Comparison of ENCODE assay signal across 25 cellular contexts in the genomic region with DNA sequence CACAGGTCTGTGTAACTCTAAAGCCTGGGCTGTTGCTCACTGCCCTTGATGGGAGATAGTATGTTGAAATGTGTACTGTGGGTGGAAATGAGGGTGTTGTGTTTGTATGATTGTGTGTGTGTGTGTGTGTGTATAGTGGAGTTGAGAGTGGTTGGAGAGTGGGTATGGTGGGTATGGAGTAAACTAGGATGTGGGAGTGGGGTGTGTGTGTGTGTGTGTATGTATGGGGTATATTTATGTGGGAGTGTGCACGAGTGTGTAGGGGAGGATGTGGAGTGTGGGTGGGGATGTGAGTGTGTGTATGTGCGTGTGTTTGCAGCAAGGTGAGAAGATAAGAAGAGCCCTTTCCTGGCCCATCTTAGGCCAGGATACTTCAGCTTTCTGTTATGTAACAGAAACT. TPM values are rescaled to one million over a fixed set of nuclear protein-coding genes. Genes with fewer than 3 reads are reported as not detected.
A peak's percentile ranks its signal among the peaks of the same experiment; 100 is the strongest.
DNase-seq lines count a peak whose midpoint lies in the region; ATAC-seq, FAIRE-seq and TF ChIP-seq lines count a peak whose summit lies in the region.
"Had no signal": no experiment of that assay in that cellular context is flagged by ENCODE, and none has a peak within 500 bp of the region (broad histone marks: within the 10 kb centered on the region; RNA-seq: fewer than 3 reads in every experiment).

No MANE protein-coding gene starts in this region.

- no peak for TF ChIP-seq POLR2A in H1 (IDR thresholded peaks at IDR 0.05; ENCODE audit: control extremely low read depth in 1 of 2, low read depth in 2 of 2, low read length in 2 of 2)

- H2AFZ ChIP-seq in H1 (ENCODE audit: low read length), result no peak overlapping the region
- H2AFZ ChIP-seq: GM23248 had no signal

- H3K4me2 ChIP-seq in H1 (ENCODE audit: insufficient read depth in 1 of 2, low read depth in 2 of 2, low read length in 2 of 2) (no peak overlapping the region), mesendoderm (ENCODE audit: low read length) (no peak overlapping the region)

- H3K9ac ChIP-seq in H1 (replicated peaks in 1 of 4; ENCODE audit: extremely low read depth in 1 of 4, low read depth in 3 of 4, low read length in 3 of 4) (no peak overlapping the region), mesendoderm (ENCODE audit: low read length) (peak overlapping the region; percentile 19)
- H3K9ac ChIP-seq: GM23248 had no signal

- H3K18ac ChIP-seq in H1 (ENCODE audit: extremely low read depth, low read length) (no peak overlapping the region), mesendoderm (ENCODE audit: low read length) (no peak overlapping the region)

- H4K5ac ChIP-seq in H1 (ENCODE audit: insufficient read length, low read depth, low read length) (no peak overlapping the region), mesendoderm (ENCODE audit: low read length) (no peak overlapping the region)

- TF ChIP-seq RAD21 in H1 (IDR thresholded peaks at IDR 0.05 in 1 of 2, conservative IDR thresholded peaks at IDR 0.05 in 1 of 2; ENCODE audit: low read depth in 2 of 2, low read length in 2 of 2), result no peak

- no peaks in the 10 kb centered on the region for H3K9me3 Mint-ChIP-seq in stimulated activated naive B cell treated with anti-CD40 and anti-IgM and Interleukin-4, amounts not matched to agents 10 μg/mL and 1 μg/mL and 100 μg/mL, for 72 hours
- H3K9me3 Mint-ChIP-seq in CD4-positive, alpha-beta T cell, result no peaks in the 10 kb centered on the region
- H3K9me3 Mint-ChIP-seq: CD14-positive monocyte; CD4-positive, alpha-beta memory T cell; H9 had no signal

- no peak for TF ChIP-seq EP300 in H1 (IDR thresholded peaks at IDR 0.05; ENCODE audit: borderline replicate concordance in 1 of 2, low read depth in 2 of 2, low read length in 2 of 2)

- no peaks in the 10 kb centered on the region for H3K79me1 ChIP-seq in H1 (ENCODE audit: low read depth, low read length)
- no peaks in the 10 kb centered on the region for H3K79me1 ChIP-seq in mesendoderm (ENCODE audit: low read length)

- no peaks in the 10 kb centered on the region for H3K4me1 ChIP-seq in HEK293 (ENCODE audit: control insufficient read depth, insufficient read depth, low read length)
- peaks cover 0 to 5% (median 0%) of the 10 kb centered on the region in 4 experiments; a peak in 1 of 7 replicates for H3K4me1 ChIP-seq in H1 (replicated peaks in 1 of 4; ENCODE audit: control insufficient read depth in 3 of 4, insufficient read depth in 4 of 4, low read length in 3 of 4)
- peaks cover 3% of the 10 kb centered on the region for H3K4me1 ChIP-seq in mesendoderm (ENCODE audit: control insufficient read depth, low read depth, low read length)

- ATAC-seq in stimulated activated naive B cell treated with anti-CD40 and anti-IgM and Interleukin-4, amounts not matched to agents 10 μg/mL and 1 μg/mL and 100 μg/mL, for 72 hours (replicated peaks), result no peak
- ATAC-seq in GM18867 (IDR thresholded peaks at IDR 0.05; ENCODE audit: unreplicated experiment), result no peak
- ATAC-seq in CD4-positive, alpha-beta T cell (ENCODE audit: poor library complexity), result no peak
- ATAC-seq: HCT116 had no signal

- no peaks in the 10 kb centered on the region for H3K9me3 ChIP-seq in HEK293 (ENCODE audit: control insufficient read depth, insufficient read depth, low read depth, low read length)
- H3K9me3 ChIP-seq in H1 (ENCODE audit: insufficient read depth in 2 of 2, low read depth in 1 of 2, low read length in 1 of 2), result no peaks in the 10 kb centered on the region
- no peaks in the 10 kb centered on the region for H3K9me3 ChIP-seq in CD4-positive, alpha-beta T cell (ENCODE audit: control insufficient read depth, low read length)

- intact Hi-C loops in CD4-positive, alpha-beta T cell (cut with DNase I, micrococcal nuclease), result no loop called here

- H4K20me1 ChIP-seq in H1 (replicated peaks in 1 of 2; ENCODE audit: control insufficient read depth in 1 of 2, insufficient read depth in 2 of 2, low read length in 2 of 2), result peaks cover 0 to 2% of the 10 kb centered on the region in 2 experiments

- no peaks in the 10 kb centered on the region for H3K79me2 ChIP-seq in H1 (ENCODE audit: control insufficient read depth in 1 of 2, insufficient read depth in 2 of 2, low read length in 2 of 2)
- no peaks in the 10 kb centered on the region for H3K79me2 ChIP-seq in mesendoderm (ENCODE audit: control insufficient read depth, insufficient read depth, low read length)

- H3K4me3 Mint-ChIP-seq in stimulated activated naive B cell treated with anti-CD40 and anti-IgM and Interleukin-4, amounts not matched to agents 10 μg/mL and 1 μg/mL and 100 μg/mL, for 72 hours, result no peak overlapping the region
- H3K4me3 Mint-ChIP-seq in CD4-positive, alpha-beta T cell, result no peak overlapping the region
- H3K4me3 Mint-ChIP-seq: CD14-positive monocyte; CD4-positive, alpha-beta memory T cell; H9; HFFc6 had no signal

- H2BK120ac ChIP-seq in H1 (replicated peaks; ENCODE audit: low read depth, low read length) (no peak overlapping the region), mesendoderm (ENCODE audit: low read depth, low read length) (no peak overlapping the region)

- no peak for FAIRE-seq in H1 (lab: Jason Lieb, UNC)
- FAIRE-seq: GM12891, GM18507 had no signal

- no peak overlapping the region for H4K91ac ChIP-seq in H1 (replicated peaks; ENCODE audit: insufficient read length, low read length)

- H3K36me3 ChIP-seq in HEK293 (ENCODE audit: control insufficient read depth in 2 of 2, insufficient read depth in 1 of 2, low read length in 2 of 2) (no peaks in the 10 kb centered on the region), H1 (ENCODE audit: control insufficient read depth in 2 of 4, insufficient read depth in 4 of 4, low read length in 3 of 4) (no peaks in the 10 kb centered on the region), mesendoderm (ENCODE audit: control insufficient read depth, insufficient read depth, low read length) (no peaks in the 10 kb centered on the region)

- H4K8ac ChIP-seq in H1 (ENCODE audit: extremely low read depth, insufficient read depth, low read length) (no peak overlapping the region), mesendoderm (ENCODE audit: low read depth, low read length) (no peak overlapping the region)

- H3K27ac ChIP-seq in HEK293 (ENCODE audit: extremely low read depth, low read depth, low read length), result no peak overlapping the region
- no peak overlapping the region for H3K27ac ChIP-seq in H1 (ENCODE audit: low read depth, low read length)
- no peak overlapping the region for H3K27ac ChIP-seq in mesendoderm (ENCODE audit: low read depth, low read length)
- H3K27ac ChIP-seq in CD4-positive, alpha-beta T cell (ENCODE audit: low read depth, low read length), result no peak overlapping the region
- H3K27ac ChIP-seq: GM23248 had no signal

- peaks cover 4% of the 10 kb centered on the region; the same call in 1 of the 2 replicates for H3K23me2 ChIP-seq in H1 (ENCODE audit: low read depth, low read length)

- peak overlapping the region; percentile 20 for H3K14ac ChIP-seq in H1 (ENCODE audit: insufficient read length)

- no peak overlapping the region for H2BK12ac ChIP-seq in H1 (ENCODE audit: low read depth, low read length)

- H2BK20ac ChIP-seq in H1 (ENCODE audit: low read length), result no peak overlapping the region

- H3K56ac ChIP-seq in H1 (replicated peaks; ENCODE audit: insufficient read length, low read depth, low read length), result peak overlapping the region; percentile 48
- peak overlapping the region; percentile 62 for H3K56ac ChIP-seq in mesendoderm (ENCODE audit: low read length)

- peaks cover 13 to 33% of the 10 kb centered on the region in 2 donors for H3K27me3 Mint-ChIP-seq in stimulated activated naive B cell treated with anti-CD40 and anti-IgM and Interleukin-4, amounts not matched to agents 10 μg/mL and 1 μg/mL and 100 μg/mL, for 72 hours
- H3K27me3 Mint-ChIP-seq in CD4-positive, alpha-beta T cell, result peaks cover 40% of the 10 kb centered on the region

- no peak overlapping the region for H3K23ac ChIP-seq in H1 (ENCODE audit: insufficient read length)
- H3K23ac ChIP-seq in mesendoderm (ENCODE audit: low read length), result no peak overlapping the region

- no peak for DNase-seq in H1 (ENCODE audit: low read depth in 1 of 2, low spot score in 2 of 2)
- no peak for DNase-seq in mesendoderm
- DNase-seq in stimulated activated naive B cell treated with anti-CD40 and anti-IgM and Interleukin-4, amounts not matched to agents 10 μg/mL and 1 μg/mL and 100 μg/mL, for 72 hours, result no peak
- no peak for DNase-seq in nucleus accumbens (lab: John Stamatoyannopoulos, UW)
- DNase-seq in CD4-positive, alpha-beta T cell, result no peak
- DNase-seq: Calu3; CD4-positive, alpha-beta memory T cell; COR-L47; DMS53; DMS79 treated with DMSO at 0.1 percent for 48 hours; GF-D8; GM23248; H9; HFFc6 had no signal

- H3K4me3 ChIP-seq in HEK293 (ENCODE audit: low read depth, low read length), result no peak overlapping the region
- no peak overlapping the region for H3K4me3 ChIP-seq in H1 (ENCODE audit: extremely low read depth in 1 of 4, insufficient read depth in 2 of 4, low read depth in 3 of 4, low read length in 4 of 4)
- no peak overlapping the region for H3K4me3 ChIP-seq in mesendoderm (ENCODE audit: low read length)
- H3K4me3 ChIP-seq: GM23248 had no signal

- H2BK15ac ChIP-seq in H1 (ENCODE audit: low read length), result no peak overlapping the region
- no peak overlapping the region for H2BK15ac ChIP-seq in mesendoderm (replicated peaks; ENCODE audit: low read depth)

- H3K27me3 ChIP-seq in H1 (replicated peaks in 1 of 4; ENCODE audit: control insufficient read depth in 3 of 4, extremely low read depth in 1 of 4, insufficient read depth in 3 of 4, low read length in 3 of 4), result no peaks in the 10 kb centered on the region
- H3K27me3 ChIP-seq in mesendoderm (ENCODE audit: insufficient read depth, low read length, poor library complexity), result no peaks in the 10 kb centered on the region
- peaks cover 4% of the 10 kb centered on the region for H3K27me3 ChIP-seq in CD4-positive, alpha-beta T cell (ENCODE audit: control insufficient read depth, insufficient read depth, low read length)

- TF ChIP-seq CTCF in HEK293 (tag by site-specific recombination; IDR thresholded peaks at IDR 0.05) (no peak), H1 (IDR thresholded peaks at IDR 0.05; ENCODE audit: control extremely low read depth in 1 of 3, insufficient read depth in 1 of 3, low read depth in 1 of 3, low read length in 3 of 3) (no peak)
- no peak for TF ChIP-seq CTCF in CD4-positive, alpha-beta T cell (IDR thresholded peaks at IDR 0.05)

- WGBS in H1 (ENCODE audit: extremely low coverage in 1 of 2, insufficient coverage in 1 of 2, insufficient read length in 1 of 2, insufficient replicate concordance in 2 of 2, low coverage in 1 of 2, low lambda C conversion rate in 2 of 2, missing lambda C conversion rate in 1 of 2), 2 experiments, result 79 to 100% methylated on average over 1 to 2 of the region's 2 CpGs
- WGBS in mesendoderm (ENCODE audit: extremely low coverage, insufficient coverage, low lambda C conversion rate), result 100% methylated on average over 2 of the region's 2 CpGs

- no peak overlapping the region for H3K4ac ChIP-seq in H1 (replicated peaks; ENCODE audit: insufficient read length, low read depth, low read length)
- H3K4ac ChIP-seq in mesendoderm (ENCODE audit: low read depth, low read length), result no peak overlapping the region

- no peaks in the 10 kb centered on the region for H3K36me3 Mint-ChIP-seq in stimulated activated naive B cell treated with anti-CD40 and anti-IgM and Interleukin-4, amounts not matched to agents 10 μg/mL and 1 μg/mL and 100 μg/mL, for 72 hours
- no peaks in the 10 kb centered on the region for H3K36me3 Mint-ChIP-seq in CD4-positive, alpha-beta T cell (ENCODE audit: low read depth)
- H3K36me3 Mint-ChIP-seq: CD14-positive monocyte; CD4-positive, alpha-beta memory T cell had no signal

- H2AK5ac ChIP-seq in H1 (ENCODE audit: low read depth, low read length), result no peak overlapping the region
- no peak overlapping the region for H2AK5ac ChIP-seq in mesendoderm (ENCODE audit: low read length)

- H2BK5ac ChIP-seq in H1 (ENCODE audit: low read depth, low read length), result no peak overlapping the region
- peak overlapping the region; percentile 45 for H2BK5ac ChIP-seq in mesendoderm (ENCODE audit: low read length)

- H3K4me1 Mint-ChIP-seq in stimulated activated naive B cell treated with anti-CD40 and anti-IgM and Interleukin-4, amounts not matched to agents 10 μg/mL and 1 μg/mL and 100 μg/mL, for 72 hours, result peaks cover 0 to 4% of the 10 kb centered on the region in 2 donors
- no peaks in the 10 kb centered on the region for H3K4me1 Mint-ChIP-seq in CD4-positive, alpha-beta T cell (ENCODE audit: low read depth)
- H3K4me1 Mint-ChIP-seq: CD14-positive monocyte had no signal

- POLR2A ChIA-PET in HEK293 (lab: Yijun Ruan, JAX) (no interaction called here), H1 (lab: Charles Lee; ENCODE audit: partially characterized antibody) (no interaction called here)
- POLR2A ChIA-PET in CD4-positive, alpha-beta T cell (lab: Charles Lee), result no interaction called here

- no peak overlapping the region for H3K27ac Mint-ChIP-seq in stimulated activated naive B cell treated with anti-CD40 and anti-IgM and Interleukin-4, amounts not matched to agents 10 μg/mL and 1 μg/mL and 100 μg/mL, for 72 hours
- no peak overlapping the region for H3K27ac Mint-ChIP-seq in CD4-positive, alpha-beta T cell
- H3K27ac Mint-ChIP-seq: CD14-positive monocyte; CD4-positive, alpha-beta memory T cell; H9; HFFc6 had no signal

- CTCF ChIA-PET in HEK293 (lab: Yijun Ruan, JAX), result interaction anchor here (0.7 kb wide), 1 partner anchor 10 kb away, joined by 3 read pairs; no protein-coding TSS in a partner anchor
- CTCF ChIA-PET in H1 (lab: Charles Lee; ENCODE audit: partially characterized antibody), result interaction anchor here (1.6 to 2.8 kb wide), 2 partner anchors 10 to 13 kb away, joined by 7 to 11 read pairs; no protein-coding TSS in a partner anchor
- CTCF ChIA-PET in CD4-positive, alpha-beta T cell (lab: Charles Lee), result no interaction called here

RNA-seq across cellular contexts. Expression of a gene that starts 22.3 kb away (rescaled TPM):
- total RNA-seq in H1 (2021; fragmentation: NEBNext Ultra II Directional; extraction: Animal tissue kit (Norgen Biotek cat#: 25700)), result not detected in 2 replicates
- 0.02 TPM in 1 of 2 replicates, not detected in the other for polyA plus RNA-seq in H1 (2011; rRNA removed)
- 0.06 TPM for polyA plus RNA-seq in H1 (2011; cell fraction: cytosol; rRNA removed)
- polyA plus RNA-seq in H1 (2011; cell fraction: nucleus; rRNA removed), result 0.04 TPM
- polyA plus RNA-seq in H1 (2012, experiment 1 of 2), result 0.04 to 0.16 TPM (median 0.07 TPM) in 3 of 4 replicates, not detected in the other
- not detected for polyA plus RNA-seq in H1 (2012, experiment 2 of 2)
- 0.06 TPM for polyA plus RNA-seq in H1 (2013, experiment 1 of 2)
- 0.04 TPM for polyA plus RNA-seq in H1 (2013, experiment 2 of 2)
- not detected in 2 replicates for polyA minus RNA-seq in H1 (2011; rRNA and poly(A)+ RNA removed)
- not detected for polyA minus RNA-seq in H1 (2011; cell fraction: cytosol; rRNA and poly(A)+ RNA removed)
- not detected for polyA minus RNA-seq in H1 (2011; cell fraction: nucleus; rRNA and poly(A)+ RNA removed)
- polyA plus RNA-seq in mesendoderm (2013, experiment 1 of 2), result 0.04 TPM
- 0.07 TPM for polyA plus RNA-seq in mesendoderm (2013, experiment 2 of 2)
- total RNA-seq in CD4-positive, alpha-beta T cell, result not detected
- total RNA-seq: A172; Calu3; CD4-positive, alpha-beta memory T cell; Daoy; G401; GM23248; H4; H9; HFFc6 had no signal
- polyA plus RNA-seq: BJ; CD4-positive, alpha-beta memory T cell; GM23248 had no signal
